Comparison of ENCODE assay signal across 1 cellular context in the genomic region with DNA sequence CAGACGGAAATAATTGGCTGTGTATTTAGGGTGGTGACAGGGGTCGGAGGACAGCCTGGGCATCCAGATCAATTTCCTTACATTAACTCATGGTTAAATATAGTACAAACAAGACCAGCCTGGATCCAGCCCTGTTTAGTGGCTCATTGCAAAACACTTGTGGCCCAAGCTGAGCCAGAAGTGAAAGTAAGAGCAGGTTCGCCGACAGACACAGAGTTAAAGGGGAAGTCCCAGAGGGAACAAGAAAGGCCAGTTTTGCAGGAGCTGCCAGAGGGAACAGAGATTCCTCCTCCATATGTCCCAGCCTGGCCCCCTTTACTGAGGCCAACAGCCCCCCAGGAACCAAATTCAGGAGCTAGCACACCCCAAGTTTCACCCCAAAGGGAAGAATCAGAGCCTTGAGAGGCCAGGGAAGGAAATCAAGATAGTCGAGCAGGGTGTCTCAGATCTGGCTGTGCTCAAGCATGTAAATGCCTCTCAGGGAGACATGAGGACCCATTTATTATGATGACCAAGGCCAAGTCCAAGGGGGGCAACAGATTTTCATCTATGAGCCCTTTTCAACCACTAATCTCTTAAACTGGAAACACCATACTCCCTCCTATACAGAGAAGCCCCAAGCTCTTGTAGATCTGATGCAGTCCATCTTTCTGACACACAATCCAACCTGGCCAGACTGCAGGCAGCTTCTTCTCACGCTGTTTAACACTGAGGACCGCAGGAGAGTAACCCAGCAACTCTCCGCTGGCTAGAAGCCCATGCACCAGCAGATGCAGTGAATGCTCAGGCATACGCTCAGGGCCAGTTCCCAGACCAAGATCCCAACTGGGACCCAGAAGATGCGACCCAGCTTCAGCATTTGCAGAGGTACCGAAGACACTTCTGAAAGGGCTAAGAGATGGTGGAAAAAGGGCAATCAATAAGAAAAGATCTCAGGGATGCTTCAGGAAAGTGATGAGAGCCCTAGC.
TF ChIP-seq lines count a peak whose summit lies in the region.

No MANE protein-coding gene starts in this region.

TF ChIP-seq in K562, 482 proteins besides CTCF, POLR2A, EP300 and RAD21:
- TF ChIP-seq SPI1 (IDR thresholded peaks at IDR 0.05; ENCODE audit: borderline replicate concordance, low read depth, low read length) (peak; percentile 90), CEBPB (tag; IDR thresholded peaks at IDR 0.05) (peak; percentile 90), CEBPG (CRISPR knock-in tag; IDR thresholded peaks at IDR 0.05) (no peak), CEBPG (tag; conservative IDR thresholded peaks at IDR 0.05 in 1 of 2, IDR thresholded peaks at IDR 0.05 in 1 of 2) (peak; percentile 25 to 90; a peak in 2 of 4 replicates), NFE2 (IDR thresholded peaks at IDR 0.05; ENCODE audit: low read depth) (no peak), ATF7 (IDR thresholded peaks at IDR 0.05) (0 out of 2 replicates have a peak, but pooled peaks have one; percentile 24), NR2C2 (CRISPR knock-in tag; IDR thresholded peaks at IDR 0.05) (no peak), NR2C2 (tag; IDR thresholded peaks at IDR 0.05) (0 out of 2 replicates have a peak, but pooled peaks have one; percentile 23), BACH1 (tag; IDR thresholded peaks at IDR 0.05) (no peak), ZNF695 (CRISPR knock-in tag; IDR thresholded peaks at IDR 0.05) (no peak)
